ENCODE assay signal across 8 cellular contexts in the genomic region with DNA sequence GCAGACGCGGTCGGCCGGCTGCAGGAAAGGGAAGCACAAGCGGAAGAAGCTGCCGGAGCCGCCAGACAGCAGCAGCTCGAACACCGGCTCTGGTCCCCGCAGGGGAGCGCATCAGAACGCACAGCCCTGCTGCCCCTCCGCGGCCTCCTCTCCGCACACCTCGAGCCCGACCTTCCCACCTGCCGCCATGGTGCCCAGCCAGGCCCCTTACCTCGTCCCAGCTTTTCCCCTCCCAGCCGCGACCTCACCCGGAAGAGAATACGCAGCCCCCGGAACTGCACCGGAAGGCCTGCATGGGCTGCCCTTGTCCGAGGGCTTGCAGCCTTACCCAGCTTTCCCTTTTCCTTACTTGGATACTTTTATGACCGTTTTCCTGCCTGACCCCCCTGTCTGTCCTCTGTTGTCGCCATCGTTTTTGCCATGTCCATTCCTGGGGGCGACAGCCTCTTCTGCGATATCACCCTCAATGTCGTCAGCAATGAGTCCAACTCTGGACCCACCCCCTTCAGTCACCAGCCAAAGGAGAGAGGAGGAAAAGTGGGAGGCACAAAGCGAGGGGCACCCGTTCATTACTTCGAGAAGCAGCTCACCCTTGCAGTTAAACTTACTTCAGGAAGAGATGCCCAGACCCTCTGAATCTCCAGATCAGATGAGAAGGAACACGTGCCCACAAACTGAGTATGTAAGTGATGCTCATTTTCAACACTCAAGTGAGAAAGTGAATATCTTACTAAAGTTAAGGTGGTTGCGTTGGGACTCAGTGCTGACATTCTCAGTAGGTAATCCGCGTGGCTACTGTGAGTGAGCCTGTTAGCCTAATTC. TPM values are rescaled to one million over a fixed set of nuclear protein-coding genes. Genes with fewer than 3 reads are reported as not detected.
DNase-seq lines count a peak whose midpoint lies in the region; ATAC-seq, FAIRE-seq and TF ChIP-seq lines count a peak whose summit lies in the region.

No MANE protein-coding gene starts in this region.

- H3K79me2 ChIP-seq in endothelial cell of umbilical vein (ENCODE audit: control insufficient read depth, insufficient read depth, low read length) = no peaks in the 10 kb centered on the region

- H3K4me2 ChIP-seq in endothelial cell of umbilical vein (ENCODE audit: insufficient read depth, low read length) = peak overlapping the region; percentile 73

- H3K9ac ChIP-seq in endothelial cell of umbilical vein (replicated peaks; ENCODE audit: extremely low read depth, insufficient read depth, low read length) = peak overlapping the region; percentile 33

- no peaks in the 10 kb centered on the region for H3K9me1 ChIP-seq in endothelial cell of umbilical vein (replicated peaks; ENCODE audit: control insufficient read depth, extremely low read depth, insufficient read depth, low read length)

- POLR2A ChIA-PET in endothelial cell of umbilical vein (lab: Charles Lee) = no interaction called here

- no peaks in the 10 kb centered on the region for H4K20me1 ChIP-seq in endothelial cell of umbilical vein (replicated peaks; ENCODE audit: control insufficient read depth, extremely low read depth, insufficient read depth, low read length)

- FAIRE-seq in endothelial cell of umbilical vein (lab: Jason Lieb, UNC) = no peak

- H3K9me3 ChIP-seq in endothelial cell of umbilical vein (replicated peaks; ENCODE audit: control insufficient read depth, insufficient read depth, low read length) = no peaks in the 10 kb centered on the region

- H3K4me1 ChIP-seq in endothelial cell of umbilical vein (ENCODE audit: control insufficient read depth, extremely low read depth, insufficient read depth, low read length) = no peaks in the 10 kb centered on the region

- H3K27ac ChIP-seq in endothelial cell of umbilical vein (ENCODE audit: insufficient read depth, low read depth, low read length) = peak overlapping the region; percentile 7

- dilution Hi-C loops in endothelial cell of umbilical vein (cut with MboI; ENCODE audit: extremely low pct_ligation_motif_present, low sequenced_read_pairs) = no loop called here

- CTCF ChIA-PET in endothelial cell of umbilical vein (lab: Charles Lee) = interaction anchor here (1.2 to 2.1 kb wide), 3 partner anchors 10 to 20 kb away, joined by 3 to 5 read pairs (median 3); no protein-coding TSS in a partner anchor

- TF ChIP-seq POLR2A in endothelial cell of umbilical vein (IDR thresholded peaks at IDR 0.05; ENCODE audit: low read depth, low read length) = no peak

- intact Hi-C loops in endothelial cell of umbilical vein (cut with micrococcal nuclease) = no loop called here

- peak; percentile 25 to 42 for DNase-seq in activated CD4-positive, alpha-beta T cell treated with anti-CD3 and anti-CD28 coated beads, Interleukin-2, amount 50 U/mL, for 48 hours
- DNase-seq in endothelial cell of umbilical vein (ENCODE audit: low read depth, low spot score) (peak; percentile 15), left lobe of liver (ENCODE audit: low spot score) (no peak), mesenteric fat pad (ENCODE audit: low spot score) (no peak)
- peak; percentile 0 to 11 for DNase-seq in stimulated activated CD4-positive, alpha-beta T cell treated with anti-CD3 and anti-CD28 coated beads, Interleukin-4, amount 100 ng/mL, for 48 hours (ENCODE audit: low read depth in 2 of 2)

- H3K27me3 ChIP-seq in endothelial cell of umbilical vein (ENCODE audit: control insufficient read depth in 2 of 2, insufficient read depth in 2 of 2, low read length in 2 of 2) = no peaks in the 10 kb centered on the region

- BruUV-seq in endothelial cell of umbilical vein (replicated peaks; lab: Mats Ljungman, UMichigan) = TSS peak; percentile 53

- H3K4me3 ChIP-seq in endothelial cell of umbilical vein (replicated peaks in 1 of 3; ENCODE audit: insufficient read depth in 1 of 3, low read depth in 1 of 3, low read length in 3 of 3) = peak overlapping the region in 2 of 3 experiments; percentile 28 to 75

- H3K36me3 ChIP-seq in endothelial cell of umbilical vein (ENCODE audit: control insufficient read depth in 2 of 2, extremely low read depth in 1 of 2, insufficient read depth in 2 of 2, low read length in 2 of 2) = no peaks in the 10 kb centered on the region

- peak; percentile 52 for ATAC-seq in GM21717 (IDR thresholded peaks at IDR 0.05; ENCODE audit: unreplicated experiment)
- ATAC-seq in HG03025 (IDR thresholded peaks at IDR 0.05; ENCODE audit: low FRiP score, unreplicated experiment) = no peak
- ATAC-seq in GM21526 (IDR thresholded peaks at IDR 0.05; ENCODE audit: low FRiP score, unreplicated experiment) = no peak
- no peak for ATAC-seq in left lobe of liver

- no peak for TF ChIP-seq CTCF in endothelial cell of umbilical vein (IDR thresholded peaks at IDR 0.05; ENCODE audit: extremely low read depth in 1 of 2, insufficient read depth in 1 of 2, low read depth in 1 of 2, low read length in 2 of 2)

- no peak overlapping the region for H2AFZ ChIP-seq in endothelial cell of umbilical vein (ENCODE audit: low read depth, low read length)

TF ChIP-seq in endothelial cell of umbilical vein, 7 proteins besides CTCF, POLR2A, EP300 and RAD21:
- TF ChIP-seq, protein P1, sequence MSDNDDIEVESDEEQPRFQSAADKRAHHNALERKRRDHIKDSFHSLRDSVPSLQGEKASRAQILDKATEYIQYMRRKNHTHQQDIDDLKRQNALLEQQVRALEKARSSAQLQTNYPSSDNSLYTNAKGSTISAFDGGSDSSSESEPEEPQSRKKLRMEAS (IDR thresholded peaks at IDR 0.05; ENCODE audit: insufficient read depth, insufficient read length) = no peak
- TF ChIP-seq GATA2 (IDR thresholded peaks at IDR 0.05; ENCODE audit: insufficient read depth, insufficient read length, low read depth, low read length) = no peak
- TF ChIP-seq MYC (IDR thresholded peaks at IDR 0.05; ENCODE audit: low read depth, low read length) = no peak
- TF ChIP-seq JUN (IDR thresholded peaks at IDR 0.05; ENCODE audit: borderline replicate concordance, insufficient read depth, insufficient read length, low read depth) = no peak
- TF ChIP-seq FOS (IDR thresholded peaks at IDR 0.05; ENCODE audit: borderline replicate concordance, insufficient read depth, low read length) = no peak
- no peak for TF ChIP-seq POLR2AphosphoS5 (IDR thresholded peaks at IDR 0.05; ENCODE audit: insufficient read depth, low read depth, low read length)
- TF ChIP-seq EZH2 (IDR thresholded peaks at IDR 0.05; ENCODE audit: borderline replicate concordance, low read depth, low read length, severe bottlenecking) = no peak

RNA-seq across cellular contexts. Expression of a gene that starts 25.5 kb away (rescaled TPM):
- total RNA-seq in endothelial cell of umbilical vein (not detected in 2 replicates), left lobe of liver (not detected), mesenteric fat pad (not detected)
- not detected in 2 replicates for polyA plus RNA-seq in endothelial cell of umbilical vein
- polyA plus RNA-seq in endothelial cell of umbilical vein (2011; cell fraction: cytosol; rRNA removed) = not detected in 2 replicates
- not detected in 2 replicates for polyA plus RNA-seq in endothelial cell of umbilical vein (2011; cell fraction: nucleus; rRNA removed)
- polyA plus RNA-seq in endothelial cell of umbilical vein (2012) = not detected in 2 replicates
- polyA minus RNA-seq in endothelial cell of umbilical vein = not detected in 2 replicates
- polyA minus RNA-seq in endothelial cell of umbilical vein (2011; cell fraction: cytosol; rRNA and poly(A)+ RNA removed) = not detected
- polyA minus RNA-seq in endothelial cell of umbilical vein (2011; cell fraction: nucleus; rRNA and poly(A)+ RNA removed) = not detected in 2 replicates

RNA-seq across cellular contexts. Expression of a gene that starts 43.3 kb away (rescaled TPM):
- total RNA-seq in endothelial cell of umbilical vein (2.6 and 3.6 TPM in 2 replicates), left lobe of liver (24.3 TPM), mesenteric fat pad (7.4 TPM)
- polyA plus RNA-seq in endothelial cell of umbilical vein = 2.3 and 2.5 TPM in 2 replicates
- 2.0 and 2.3 TPM in 2 replicates for polyA plus RNA-seq in endothelial cell of umbilical vein (2011; cell fraction: cytosol; rRNA removed)
- 4.1 and 5.2 TPM in 2 replicates for polyA plus RNA-seq in endothelial cell of umbilical vein (2011; cell fraction: nucleus; rRNA removed)
- 0.70 and 0.91 TPM in 2 replicates for polyA plus RNA-seq in endothelial cell of umbilical vein (2012)
- polyA minus RNA-seq in endothelial cell of umbilical vein = 5.4 and 6.0 TPM in 2 replicates
- 1.5 TPM for polyA minus RNA-seq in endothelial cell of umbilical vein (2011; cell fraction: cytosol; rRNA and poly(A)+ RNA removed)
- 5.1 and 5.6 TPM in 2 replicates for polyA minus RNA-seq in endothelial cell of umbilical vein (2011; cell fraction: nucleus; rRNA and poly(A)+ RNA removed)

RNA-seq across cellular contexts. Expression of a gene that starts 56.2 kb away (rescaled TPM):
- total RNA-seq in endothelial cell of umbilical vein (137 and 148 TPM in 2 replicates), left lobe of liver (31.8 TPM), mesenteric fat pad (114 TPM)
- 87.9 and 100 TPM in 2 replicates for polyA plus RNA-seq in endothelial cell of umbilical vein
- 125 TPM in 2 replicates for polyA plus RNA-seq in endothelial cell of umbilical vein (2011; cell fraction: cytosol; rRNA removed)
- polyA plus RNA-seq in endothelial cell of umbilical vein (2011; cell fraction: nucleus; rRNA removed) = 49.9 and 53.6 TPM in 2 replicates
- 135 and 149 TPM in 2 replicates for polyA plus RNA-seq in endothelial cell of umbilical vein (2012)
- 93.3 and 99.7 TPM in 2 replicates for polyA minus RNA-seq in endothelial cell of umbilical vein
- 20.4 TPM for polyA minus RNA-seq in endothelial cell of umbilical vein (2011; cell fraction: cytosol; rRNA and poly(A)+ RNA removed)
- 24.6 and 35.9 TPM in 2 replicates for polyA minus RNA-seq in endothelial cell of umbilical vein (2011; cell fraction: nucleus; rRNA and poly(A)+ RNA removed)

Comparison
In these comparisons a context has a peak if more than half of its experiments do, and no peak if none do; other contexts are left out.
1. DNase-seq: peak in activated CD4-positive, alpha-beta T cell treated with anti-CD3 and anti-CD28 coated beads, Interleukin-2, amount 50 U/mL, for 48 hours (2 of 2), endothelial cell of umbilical vein (single experiment) and stimulated activated CD4-positive, alpha-beta T cell treated with anti-CD3 and anti-CD28 coated beads, Interleukin-4, amount 100 ng/mL, for 48 hours (2 of 2); none in left lobe of liver (single experiment) and mesenteric fat pad (single experiment).